ENCODE assay signal across 1 cellular context in the genomic region with DNA sequence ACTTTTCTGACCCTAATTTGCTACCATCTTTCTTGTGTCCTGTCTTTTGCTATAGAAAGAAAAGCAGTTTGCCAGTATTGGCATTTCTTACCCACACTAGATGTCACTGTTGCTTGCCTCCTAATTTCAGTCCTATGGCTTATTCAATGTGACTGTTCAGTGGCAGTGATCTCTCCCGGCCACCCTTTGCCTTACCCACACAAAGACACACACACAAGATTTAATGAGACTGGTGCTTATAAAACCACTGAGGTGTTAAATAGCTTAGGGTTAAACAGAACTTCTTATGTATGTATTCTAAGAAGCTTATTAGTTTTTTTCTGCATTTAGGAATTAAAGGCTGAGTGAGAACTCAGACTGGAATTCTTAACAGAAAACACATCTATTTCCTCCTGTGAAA.
TF ChIP-seq lines count a peak whose summit lies in the region.

No MANE protein-coding gene starts in this region.

TF ChIP-seq in SK-N-SH treated with all-trans-retinoic acid at 6 μM for 48 hours, 23 proteins besides CTCF, POLR2A, EP300 and RAD21 (continued from another document):
- TF ChIP-seq, protein P1, sequence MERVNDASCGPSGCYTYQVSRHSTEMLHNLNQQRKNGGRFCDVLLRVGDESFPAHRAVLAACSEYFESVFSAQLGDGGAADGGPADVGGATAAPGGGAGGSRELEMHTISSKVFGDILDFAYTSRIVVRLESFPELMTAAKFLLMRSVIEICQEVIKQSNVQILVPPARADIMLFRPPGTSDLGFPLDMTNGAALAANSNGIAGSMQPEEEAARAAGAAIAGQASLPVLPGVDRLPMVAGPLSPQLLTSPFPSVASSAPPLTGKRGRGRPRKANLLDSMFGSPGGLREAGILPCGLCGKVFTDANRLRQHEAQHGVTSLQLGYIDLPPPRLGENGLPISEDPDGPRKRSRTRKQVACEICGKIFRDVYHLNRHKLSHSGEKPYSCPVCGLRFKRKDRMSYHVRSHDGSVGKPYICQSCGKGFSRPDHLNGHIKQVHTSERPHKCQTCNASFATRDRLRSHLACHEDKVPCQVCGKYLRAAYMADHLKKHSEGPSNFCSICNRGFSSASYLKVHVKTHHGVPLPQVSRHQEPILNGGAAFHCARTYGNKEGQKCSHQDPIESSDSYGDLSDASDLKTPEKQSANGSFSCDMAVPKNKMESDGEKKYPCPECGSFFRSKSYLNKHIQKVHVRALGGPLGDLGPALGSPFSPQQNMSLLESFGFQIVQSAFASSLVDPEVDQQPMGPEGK (CRISPR knock-in tag; IDR thresholded peaks at IDR 0.05; ENCODE audit: borderline replicate concordance): no peak
- TF ChIP-seq GLIS3 (CRISPR knock-in tag; IDR thresholded peaks at IDR 0.05) (no peak), ARNTL (CRISPR knock-in tag; IDR thresholded peaks at IDR 0.05; ENCODE audit: borderline replicate concordance, low read depth) (no peak), ZNF70 (CRISPR knock-in tag; IDR thresholded peaks at IDR 0.05) (no peak)
- TF ChIP-seq, protein P2, sequence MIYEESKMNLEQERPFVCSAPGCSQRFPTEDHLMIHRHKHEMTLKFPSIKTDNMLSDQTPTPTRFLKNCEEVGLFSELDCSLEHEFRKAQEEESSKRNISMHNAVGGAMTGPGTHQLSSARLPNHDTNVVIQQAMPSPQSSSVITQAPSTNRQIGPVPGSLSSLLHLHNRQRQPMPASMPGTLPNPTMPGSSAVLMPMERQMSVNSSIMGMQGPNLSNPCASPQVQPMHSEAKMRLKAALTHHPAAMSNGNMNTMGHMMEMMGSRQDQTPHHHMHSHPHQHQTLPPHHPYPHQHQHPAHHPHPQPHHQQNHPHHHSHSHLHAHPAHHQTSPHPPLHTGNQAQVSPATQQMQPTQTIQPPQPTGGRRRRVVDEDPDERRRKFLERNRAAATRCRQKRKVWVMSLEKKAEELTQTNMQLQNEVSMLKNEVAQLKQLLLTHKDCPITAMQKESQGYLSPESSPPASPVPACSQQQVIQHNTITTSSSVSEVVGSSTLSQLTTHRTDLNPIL (CRISPR knock-in tag; IDR thresholded peaks at IDR 0.05; ENCODE audit: low read depth): no peak
- TF ChIP-seq, protein P3, sequence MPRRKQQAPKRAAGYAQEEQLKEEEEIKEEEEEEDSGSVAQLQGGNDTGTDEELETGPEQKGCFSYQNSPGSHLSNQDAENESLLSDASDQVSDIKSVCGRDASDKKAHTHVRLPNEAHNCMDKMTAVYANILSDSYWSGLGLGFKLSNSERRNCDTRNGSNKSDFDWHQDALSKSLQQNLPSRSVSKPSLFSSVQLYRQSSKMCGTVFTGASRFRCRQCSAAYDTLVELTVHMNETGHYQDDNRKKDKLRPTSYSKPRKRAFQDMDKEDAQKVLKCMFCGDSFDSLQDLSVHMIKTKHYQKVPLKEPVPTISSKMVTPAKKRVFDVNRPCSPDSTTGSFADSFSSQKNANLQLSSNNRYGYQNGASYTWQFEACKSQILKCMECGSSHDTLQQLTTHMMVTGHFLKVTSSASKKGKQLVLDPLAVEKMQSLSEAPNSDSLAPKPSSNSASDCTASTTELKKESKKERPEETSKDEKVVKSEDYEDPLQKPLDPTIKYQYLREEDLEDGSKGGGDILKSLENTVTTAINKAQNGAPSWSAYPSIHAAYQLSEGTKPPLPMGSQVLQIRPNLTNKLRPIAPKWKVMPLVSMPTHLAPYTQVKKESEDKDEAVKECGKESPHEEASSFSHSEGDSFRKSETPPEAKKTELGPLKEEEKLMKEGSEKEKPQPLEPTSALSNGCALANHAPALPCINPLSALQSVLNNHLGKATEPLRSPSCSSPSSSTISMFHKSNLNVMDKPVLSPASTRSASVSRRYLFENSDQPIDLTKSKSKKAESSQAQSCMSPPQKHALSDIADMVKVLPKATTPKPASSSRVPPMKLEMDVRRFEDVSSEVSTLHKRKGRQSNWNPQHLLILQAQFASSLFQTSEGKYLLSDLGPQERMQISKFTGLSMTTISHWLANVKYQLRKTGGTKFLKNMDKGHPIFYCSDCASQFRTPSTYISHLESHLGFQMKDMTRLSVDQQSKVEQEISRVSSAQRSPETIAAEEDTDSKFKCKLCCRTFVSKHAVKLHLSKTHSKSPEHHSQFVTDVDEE (CRISPR knock-in tag; IDR thresholded peaks at IDR 0.05): no peak
- TF ChIP-seq, protein P4, sequence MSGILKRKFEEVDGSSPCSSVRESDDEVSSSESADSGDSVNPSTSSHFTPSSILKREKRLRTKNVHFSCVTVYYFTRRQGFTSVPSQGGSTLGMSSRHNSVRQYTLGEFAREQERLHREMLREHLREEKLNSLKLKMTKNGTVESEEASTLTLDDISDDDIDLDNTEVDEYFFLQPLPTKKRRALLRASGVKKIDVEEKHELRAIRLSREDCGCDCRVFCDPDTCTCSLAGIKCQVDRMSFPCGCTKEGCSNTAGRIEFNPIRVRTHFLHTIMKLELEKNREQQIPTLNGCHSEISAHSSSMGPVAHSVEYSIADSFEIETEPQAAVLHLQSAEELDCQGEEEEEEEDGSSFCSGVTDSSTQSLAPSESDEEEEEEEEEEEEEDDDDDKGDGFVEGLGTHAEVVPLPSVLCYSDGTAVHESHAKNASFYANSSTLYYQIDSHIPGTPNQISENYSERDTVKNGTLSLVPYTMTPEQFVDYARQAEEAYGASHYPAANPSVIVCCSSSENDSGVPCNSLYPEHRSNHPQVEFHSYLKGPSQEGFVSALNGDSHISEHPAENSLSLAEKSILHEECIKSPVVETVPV (CRISPR knock-in tag; IDR thresholded peaks at IDR 0.05): no peak
